In genomic region chr2:72619622-72620021, GRCh38 we compare ENCODE assay signal across 1 cellular context.
TF ChIP-seq lines count a peak whose summit lies in the region.

No MANE protein-coding gene starts in this region.

TF ChIP-seq in WTC11, 78 proteins besides CTCF, POLR2A, EP300 and RAD21 (continued from another document):
- TF ChIP-seq E2F1 (CRISPR knock-in tag; IDR thresholded peaks at IDR 0.05) (no peak), MYBL2 (CRISPR knock-in tag; IDR thresholded peaks at IDR 0.05) (no peak), ZNF232 (CRISPR knock-in tag; IDR thresholded peaks at IDR 0.05) (no peak), USF1 (CRISPR knock-in tag; IDR thresholded peaks at IDR 0.05) (no peak), IRF2 (CRISPR knock-in tag; IDR thresholded peaks at IDR 0.05; ENCODE audit: borderline replicate concordance, low read depth) (no peak), ATF2 (CRISPR knock-in tag; IDR thresholded peaks at IDR 0.05; ENCODE audit: borderline replicate concordance, low read depth) (no peak)
